In the genomic region with DNA sequence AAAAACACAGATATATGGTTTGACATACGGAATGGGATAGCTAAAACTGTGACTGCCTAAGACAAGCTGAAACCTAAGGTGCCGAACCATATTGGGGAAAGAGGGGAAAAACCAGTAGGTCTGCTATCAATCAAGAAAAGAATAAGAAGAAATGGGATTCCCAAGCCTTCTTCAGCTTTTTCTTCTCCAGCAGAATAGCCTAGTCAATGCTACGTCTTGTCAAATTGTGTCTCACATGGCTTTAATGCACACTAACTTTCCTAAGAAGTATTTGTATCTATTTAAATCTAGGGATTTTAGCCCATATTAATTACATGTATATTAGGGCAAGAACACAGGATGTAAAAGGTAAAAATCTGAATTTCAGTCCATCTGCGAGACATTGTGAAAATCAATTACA, we compare ENCODE assay signal across 7 cellular contexts. TPM values are rescaled to one million over a fixed set of nuclear protein-coding genes. Genes with fewer than 3 reads are reported as not detected.
DNase-seq lines count a peak whose midpoint lies in the region; ATAC-seq and TF ChIP-seq lines count a peak whose summit lies in the region.

No MANE protein-coding gene starts in this region.

- DNase-seq in HFFc6, result no peak
- DNase-seq in activated CD8-positive, alpha-beta T cell treated with anti-CD3 and anti-CD28 coated beads, Interleukin-2, amount 10 ng/mL, durations not matched to agents 7 days and 5 days, result no peak
- no peak for DNase-seq in immature natural killer cell
- no peak for DNase-seq in DMS153 treated with DMSO at 0.1 percent for 48 hours (lab: John Stamatoyannopoulos, UW; ENCODE audit: unreplicated experiment)
- DNase-seq in SHP77 (lab: John Stamatoyannopoulos, UW), result no peak
- no peak for DNase-seq in stimulated activated CD4-positive, alpha-beta T cell treated with anti-CD3 and anti-CD28 coated beads, Interleukin-2, amount 100 ng/mL, for 48 hours

- no peak for ATAC-seq in activated CD8-positive, alpha-beta T cell treated with anti-CD3 and anti-CD28 coated beads, Interleukin-2, amount 10 ng/mL, durations not matched to agents 7 days and 5 days
- no peak for ATAC-seq in stimulated activated memory B cell treated with anti-CD40 and anti-IgM and Interleukin-4, amounts not matched to agents 10 μg/mL and 1 μg/mL and 100 μg/mL, for 72 hours

- H3K27me3 Mint-ChIP-seq in HFFc6 (ENCODE audit: insufficient read depth), result no peaks in the 10 kb centered on the region
- no peaks in the 10 kb centered on the region for H3K27me3 Mint-ChIP-seq in activated CD8-positive, alpha-beta T cell treated with anti-CD3 and anti-CD28 coated beads, Interleukin-2, amount 10 ng/mL, durations not matched to agents 7 days and 5 days (ENCODE audit: low read depth)
- peaks cover 4% of the 10 kb centered on the region in 3 donors for H3K27me3 Mint-ChIP-seq in immature natural killer cell (ENCODE audit: low read depth in 3 of 3)
- no peaks in the 10 kb centered on the region for H3K27me3 Mint-ChIP-seq in stimulated activated memory B cell treated with anti-CD40 and anti-IgM and Interleukin-4, amounts not matched to agents 10 μg/mL and 1 μg/mL and 100 μg/mL, for 72 hours

- H3K4me1 Mint-ChIP-seq in HFFc6 (ENCODE audit: low read depth), result peaks cover 57% of the 10 kb centered on the region
- H3K4me1 Mint-ChIP-seq in activated CD8-positive, alpha-beta T cell treated with anti-CD3 and anti-CD28 coated beads, Interleukin-2, amount 10 ng/mL, durations not matched to agents 7 days and 5 days (ENCODE audit: low read depth), result peaks cover 56% of the 10 kb centered on the region
- peaks cover 43 to 51% of the 10 kb centered on the region in 2 donors for H3K4me1 Mint-ChIP-seq in immature natural killer cell
- peaks cover 44% of the 10 kb centered on the region for H3K4me1 Mint-ChIP-seq in stimulated activated memory B cell treated with anti-CD40 and anti-IgM and Interleukin-4, amounts not matched to agents 10 μg/mL and 1 μg/mL and 100 μg/mL, for 72 hours

- POLR2A ChIA-PET in activated CD8-positive, alpha-beta T cell treated with anti-CD3 and anti-CD28 coated beads, Interleukin-2, amount 10 ng/mL, durations not matched to agents 7 days and 5 days (lab: Charles Lee), result no interaction called here

- peaks cover 19% of the 10 kb centered on the region; the same call in 1 of the 2 replicates for H3K36me3 Mint-ChIP-seq in HFFc6 (ENCODE audit: low read depth)
- H3K36me3 Mint-ChIP-seq in activated CD8-positive, alpha-beta T cell treated with anti-CD3 and anti-CD28 coated beads, Interleukin-2, amount 10 ng/mL, durations not matched to agents 7 days and 5 days (ENCODE audit: low read depth), result peaks cover 36% of the 10 kb centered on the region
- H3K36me3 Mint-ChIP-seq in immature natural killer cell, result peaks cover 3 to 13% (median 8%) of the 10 kb centered on the region in 3 donors
- peaks cover 15% of the 10 kb centered on the region for H3K36me3 Mint-ChIP-seq in stimulated activated memory B cell treated with anti-CD40 and anti-IgM and Interleukin-4, amounts not matched to agents 10 μg/mL and 1 μg/mL and 100 μg/mL, for 72 hours

- no peak for TF ChIP-seq CTCF in HFFc6 (IDR thresholded peaks at IDR 0.05)

- H3K9me3 Mint-ChIP-seq in HFFc6, result no peaks in the 10 kb centered on the region
- H3K9me3 Mint-ChIP-seq in activated CD8-positive, alpha-beta T cell treated with anti-CD3 and anti-CD28 coated beads, Interleukin-2, amount 10 ng/mL, durations not matched to agents 7 days and 5 days (ENCODE audit: insufficient read depth), result peaks cover 18% of the 10 kb centered on the region
- H3K9me3 Mint-ChIP-seq in immature natural killer cell, result no peaks in the 10 kb centered on the region
- peaks cover 3% of the 10 kb centered on the region for H3K9me3 Mint-ChIP-seq in stimulated activated memory B cell treated with anti-CD40 and anti-IgM and Interleukin-4, amounts not matched to agents 10 μg/mL and 1 μg/mL and 100 μg/mL, for 72 hours

- H3K27ac Mint-ChIP-seq in HFFc6 (peak overlapping the region; percentile 97), immature natural killer cell (peak overlapping the region; percentile 92 to 99 (median 96))
- peak overlapping the region; percentile 97 for H3K27ac Mint-ChIP-seq in activated CD8-positive, alpha-beta T cell treated with anti-CD3 and anti-CD28 coated beads, Interleukin-2, amount 10 ng/mL, durations not matched to agents 7 days and 5 days
- H3K27ac Mint-ChIP-seq in stimulated activated memory B cell treated with anti-CD40 and anti-IgM and Interleukin-4, amounts not matched to agents 10 μg/mL and 1 μg/mL and 100 μg/mL, for 72 hours, result peak overlapping the region; percentile 94

- CTCF ChIA-PET in activated CD8-positive, alpha-beta T cell treated with anti-CD3 and anti-CD28 coated beads, Interleukin-2, amount 10 ng/mL, durations not matched to agents 7 days and 5 days (lab: Charles Lee), result interaction anchor here (0.9 to 1.1 kb wide), 2 partner anchors 8 to 9 kb away, joined by 4 to 6 read pairs; no protein-coding TSS in a partner anchor

- H3K4me3 Mint-ChIP-seq in HFFc6 (peak overlapping the region; percentile 99), immature natural killer cell (peak overlapping the region; percentile 88 to 94 (median 91))
- H3K4me3 Mint-ChIP-seq in activated CD8-positive, alpha-beta T cell treated with anti-CD3 and anti-CD28 coated beads, Interleukin-2, amount 10 ng/mL, durations not matched to agents 7 days and 5 days, result peak overlapping the region; percentile 91
- H3K4me3 Mint-ChIP-seq in stimulated activated memory B cell treated with anti-CD40 and anti-IgM and Interleukin-4, amounts not matched to agents 10 μg/mL and 1 μg/mL and 100 μg/mL, for 72 hours, result peak overlapping the region; percentile 84

RNA-seq across cellular contexts. Expression of a gene that starts 0.8 kb away (rescaled TPM):
- 10 to 100 TPM; 28.1 to 31.7 (median 30.9) TPM for total RNA-seq in HFFc6 (2021; fragmentation: NEBNext Ultra II Directional; extraction: Animal tissue kit (Norgen Biotek cat#: 25700))
- total RNA-seq in activated CD8-positive, alpha-beta T cell treated with anti-CD3 and anti-CD28 coated beads, Interleukin-2, amount 10 ng/mL, durations not matched to agents 7 days and 5 days, result 10 to 100 TPM; 37.4 to 47.6 TPM
- polyA plus RNA-seq in immature natural killer cell, result 10 to 100 TPM in 1 of 3 donors, 1 to 10 TPM in 2; 6.4 to 33.4 (median 10.0) TPM

RNA-seq across cellular contexts. Expression of a gene that starts 47.6 kb away (rescaled TPM):
- not detected for total RNA-seq in HFFc6 (2021; fragmentation: NEBNext Ultra II Directional; extraction: Animal tissue kit (Norgen Biotek cat#: 25700))
- not detected for total RNA-seq in activated CD8-positive, alpha-beta T cell treated with anti-CD3 and anti-CD28 coated beads, Interleukin-2, amount 10 ng/mL, durations not matched to agents 7 days and 5 days
- not detected for polyA plus RNA-seq in immature natural killer cell
